ENCODE assay signal across 8 cellular contexts in the genomic region with DNA sequence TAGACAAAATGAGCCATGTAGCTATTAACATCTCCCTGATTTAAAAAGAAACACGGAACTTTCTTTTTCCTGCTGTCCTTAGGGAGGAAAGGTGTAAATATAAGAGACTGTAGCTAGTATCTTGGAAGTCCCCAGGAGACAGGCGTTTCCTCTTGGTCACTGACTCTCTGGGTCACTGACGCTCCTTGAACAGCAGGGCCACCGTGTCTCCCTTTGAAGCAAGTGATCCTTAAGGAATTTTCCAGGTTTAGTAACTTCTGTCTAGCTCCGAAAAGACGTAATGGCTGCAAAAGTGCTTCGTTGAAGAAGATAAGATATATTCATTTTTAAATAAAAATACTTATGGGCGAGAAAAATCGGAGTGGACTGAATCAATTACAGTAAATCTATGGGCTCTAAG. TPM values are rescaled to one million over a fixed set of nuclear protein-coding genes. Genes with fewer than 3 reads are reported as not detected.
A peak's percentile ranks its signal among the peaks of the same experiment; 100 is the strongest.
DNase-seq lines count a peak whose midpoint lies in the region; ATAC-seq, FAIRE-seq and TF ChIP-seq lines count a peak whose summit lies in the region.

No MANE protein-coding gene starts in this region.

- no peak for ATAC-seq in A549
- no peak for ATAC-seq in GM12878
- ATAC-seq in memory B cell (ENCODE audit: low read depth), result no peak
- no peak for ATAC-seq in GM21786 (IDR thresholded peaks at IDR 0.05; ENCODE audit: unreplicated experiment)
- no peak for ATAC-seq in HG02970 (IDR thresholded peaks at IDR 0.05; ENCODE audit: low FRiP score, unreplicated experiment)
- ATAC-seq in GM19467 (IDR thresholded peaks at IDR 0.05; ENCODE audit: unreplicated experiment), result no peak

- H3K36me3 Mint-ChIP-seq in memory B cell, result peaks cover 6% of the 10 kb centered on the region

- no peak for TF ChIP-seq CTCF in A549 (IDR thresholded peaks at IDR 0.05)
- no peak for TF ChIP-seq CTCF in HFF-Myc (IDR thresholded peaks at IDR 0.05; ENCODE audit: low read depth, low read length, missing control alignments)
- no peak for TF ChIP-seq CTCF in GM12878 (IDR thresholded peaks at IDR 0.05 in 2 of 3, conservative IDR thresholded peaks at IDR 0.05 in 1 of 3; ENCODE audit: control insufficient read depth in 2 of 3, extremely low read depth in 1 of 3, insufficient read depth in 1 of 3, low read depth in 3 of 3, low read length in 3 of 3)

- peak overlapping the region; percentile 96 for H3K9ac ChIP-seq in GM12878 (ENCODE audit: control insufficient read depth, insufficient read depth, low read length)

- FAIRE-seq in A549 (lab: Jason Lieb, UNC), result no peak
- no peak for FAIRE-seq in GM12878 (lab: Jason Lieb, UNC)

- H3K4me1 ChIP-seq in A549, result peaks cover 28% of the 10 kb centered on the region
- peaks cover 13% of the 10 kb centered on the region for H3K4me1 ChIP-seq in GM12878 (ENCODE audit: control insufficient read depth, insufficient read depth, low read length)

- no peaks in the 10 kb centered on the region for H3K27me3 Mint-ChIP-seq in memory B cell

- POLR2A ChIA-PET in A549 (lab: Yijun Ruan, JAX) (interaction anchor here (0.6 to 2.1 kb wide), 41 partner anchors 8 to 427 kb away, joined by 3 to 30 read pairs (median 4); a partner anchor contains a TSS), GM12878 (lab: Charles Lee) (interaction anchor here (0.5 to 1.6 kb wide), 5 partner anchors 13 to 393 kb away, joined by 4 to 8 read pairs (median 4); a partner anchor contains a TSS)

- intact Hi-C loops in GM12878 (cut with micrococcal nuclease; ENCODE audit: unreplicated experiment), result loop anchor here (1.0 to 5.0 kb wide), 3 partner anchors 67 to 137 kb away; a partner anchor contains a TSS

- RAD21 ChIA-PET in GM12878 (lab: Charles Lee; ENCODE audit: unreplicated experiment), result interaction anchor here (0.9 to 2.9 kb wide), 12 partner anchors 18 to 213 kb away, joined by 3 to 21 read pairs (median 4); a partner anchor contains a TSS

- no peaks in the 10 kb centered on the region for H3K27me3 ChIP-seq in GM12878 (replicated peaks in 1 of 2; ENCODE audit: control insufficient read depth in 2 of 2, insufficient read depth in 2 of 2, low read length in 1 of 2)

- H3K9me3 ChIP-seq in A549 (no peaks in the 10 kb centered on the region), GM12878 (replicated peaks; ENCODE audit: control insufficient read depth, insufficient read depth, low read length) (no peaks in the 10 kb centered on the region)

- peak overlapping the region; percentile 65 for H3K4me3 Mint-ChIP-seq in memory B cell

- H3K9me3 Mint-ChIP-seq in memory B cell, result no peaks in the 10 kb centered on the region

- TF ChIP-seq POLR2A in A549 (IDR thresholded peaks at IDR 0.05; ENCODE audit: low read length) (no peak), GM12878 (IDR thresholded peaks at IDR 0.05; ENCODE audit: low read depth, low read length) (no peak)

- WGBS in A549 (ENCODE audit: missing lambda C conversion rate), result 9% methylated on average over 9 of the region's 9 CpGs
- 8% methylated on average over 9 of the region's 9 CpGs for WGBS in GM12878 (ENCODE audit: insufficient coverage, insufficient replicate concordance, low lambda C conversion rate, missing lambda C conversion rate)

- peaks cover 0 to 11% of the 10 kb centered on the region in 2 experiments; a peak in 2 of 4 replicates for H3K36me3 ChIP-seq in GM12878 (ENCODE audit: control insufficient read depth in 2 of 2, insufficient read depth in 2 of 2, low read length in 1 of 2)

- TF ChIP-seq EP300 in A549 (IDR thresholded peaks at IDR 0.05), result no peak
- no peak for TF ChIP-seq EP300 in GM12878 (IDR thresholded peaks at IDR 0.05; ENCODE audit: borderline replicate concordance in 1 of 2, control insufficient read depth in 1 of 2, low read depth in 2 of 2, low read length in 2 of 2)

- CTCF ChIA-PET in A549 (lab: Yijun Ruan, JAX), result interaction anchor here (0.7 to 6.6 kb wide), 27 partner anchors 8 to 279 kb away, joined by 3 to 61 read pairs (median 4); a partner anchor contains a TSS
- CTCF ChIA-PET in GM12878 (lab: Yijun Ruan, JAX), result interaction anchor here (0.5 to 3.8 kb wide), 30 partner anchors 9 to 378 kb away, joined by 3 to 40 read pairs (median 4); a partner anchor contains a TSS

- peak overlapping the region; percentile 83 to 96 for H3K27ac ChIP-seq in A549
- peak overlapping the region; percentile 88 for H3K27ac ChIP-seq in GM12878 (ENCODE audit: control insufficient read depth, insufficient read depth)

- H3K27ac Mint-ChIP-seq in memory B cell, result no peak overlapping the region

- H3K4me3 ChIP-seq in A549, result peak overlapping the region; percentile 87
- H3K4me3 ChIP-seq in HFF-Myc (replicated peaks; ENCODE audit: low read depth, low read length), result peak overlapping the region; percentile 89
- peak overlapping the region; percentile 86 for H3K4me3 ChIP-seq in GM12878

- H3K79me2 ChIP-seq in GM12878 (ENCODE audit: control insufficient read depth, insufficient read depth, low read length), result peaks cover 42% of the 10 kb centered on the region

- SMC1A ChIA-PET in GM12878 (lab: Charles Lee; ENCODE audit: uncharacterized antibody, unreplicated experiment), result interaction anchor here (0.6 to 3.1 kb wide), 8 partner anchors 23 to 539 kb away, joined by 3 to 17 read pairs (median 4); a partner anchor contains a TSS

- DNase-seq in A549 (ENCODE audit: low read depth in 1 of 2, low spot score in 1 of 2), result peak; percentile 28 to 56
- no peak for DNase-seq in HFF-Myc (ENCODE audit: extremely low read depth, low read depth)
- DNase-seq in GM12878 (ENCODE audit: low read depth, low spot score), result no peak
- no peak for DNase-seq in memory B cell (ENCODE audit: low spot score in 2 of 2)
- no peak for DNase-seq in GDM1 (lab: John Stamatoyannopoulos, UW)

- peaks cover 8% of the 10 kb centered on the region; the same call in 1 of the 2 replicates for H4K20me1 ChIP-seq in GM12878 (ENCODE audit: control insufficient read depth, insufficient read depth)

- H3K4me2 ChIP-seq in A549, result peak overlapping the region; percentile 94
- H3K4me2 ChIP-seq in GM12878 (ENCODE audit: control insufficient read depth, insufficient read depth), result peak overlapping the region; percentile 85

- H2AFZ ChIP-seq in GM12878 (ENCODE audit: control insufficient read depth, low read depth, low read length), result peak overlapping the region; percentile 99

- H3K4me1 Mint-ChIP-seq in memory B cell, result peaks cover 40% of the 10 kb centered on the region

- in situ Hi-C loops in GM12878 (cut with MboI), result no loop called here

- BruUV-seq in GM12878 (replicated peaks; lab: Mats Ljungman, UMichigan), result TSS peak; percentile 97

- TF ChIP-seq RAD21 in A549 (conservative IDR thresholded peaks at IDR 0.05 in 1 of 2, IDR thresholded peaks at IDR 0.05 in 1 of 2) (no peak), GM12878 (IDR thresholded peaks at IDR 0.05; ENCODE audit: insufficient read depth, low read depth, low read length) (no peak)

RNA-seq across cellular contexts. Expression of a gene that starts 0.7 kb away (rescaled TPM):
- polyA plus RNA-seq in A549 (2011; rRNA removed) (203 and 291 TPM in 2 replicates), A549 (2017; fragmentation: RNase III; extraction: RNeasy Plus Mini Kit Qiagen cat#74134 plus additional on column Dnase treatment) (290 to 312 TPM (median 296 TPM) in 3 replicates), GM12878 (2011; rRNA removed) (171 and 182 TPM in 2 replicates), GM12878 (2014; fragmentation: Illumina TruSeq; extraction: Trizol) (114 and 165 TPM in 2 replicates), GM12878 (2014; fragmentation: Nextera tagmentation; extraction: Ambion mirVana) (100 to 1,000 TPM in 1 of 2 experiments, 10 to 100 TPM in 1; 49.0 to 103 TPM), GM12878 (2014; rRNA removed) (234 and 241 TPM in 2 replicates), GM12878 (2016; fragmentation: Nextera tagmentation; extraction: Ambion mirVana) (100 to 1,000 TPM; 200 to 201 TPM)
- polyA plus RNA-seq in A549 (2012; cell fraction: cytosol; rRNA removed), result 260 and 265 TPM in 2 replicates
- polyA plus RNA-seq in A549 (2012; cell fraction: nucleus; rRNA removed), result 164 and 169 TPM in 2 replicates
- 94.2 and 98.4 TPM in 2 replicates for polyA minus RNA-seq in A549 (2011; rRNA and poly(A)+ RNA removed)
- total RNA-seq in GM12878 (2013; cell fraction: nucleolus; rRNA removed), result 25.9 and 30.4 TPM in 2 replicates
- total RNA-seq in GM12878 (2014; rRNA removed) (150 and 174 TPM in 2 replicates), GM12878 (2014; rRNA removed; fragmentation: Illumina TruSeq; extraction: Trizol) (125 and 137 TPM in 2 replicates), GM12878 (2021) (163 and 172 TPM in 2 replicates)
- polyA plus RNA-seq in GM12878 (2011; ENCODE audit: low read depth), result 91.8 TPM
- 110 and 141 TPM in 2 replicates for polyA plus RNA-seq in GM12878 (2011; cell fraction: cytosol; rRNA removed)
- 67.0 and 89.2 TPM in 2 replicates for polyA plus RNA-seq in GM12878 (2011; cell fraction: nucleus; rRNA removed)
- polyA plus RNA-seq in GM12878 (2012), result 120 and 125 TPM in 2 replicates
- 49.2 and 51.3 TPM in 2 replicates for polyA minus RNA-seq in GM12878 (2011; rRNA and poly(A)+ RNA removed)
- 27.0 and 39.3 TPM in 2 replicates for polyA minus RNA-seq in GM12878 (2011; cell fraction: cytosol; rRNA and poly(A)+ RNA removed)
- polyA minus RNA-seq in GM12878 (2011; cell fraction: nucleus; rRNA and poly(A)+ RNA removed), result 16.1 and 21.8 TPM in 2 replicates

RNA-seq across cellular contexts. Expression of a gene that starts 20.8 kb away (rescaled TPM):
- polyA plus RNA-seq in A549 (2011; rRNA removed) (0.05 TPM in 1 of 2 replicates, not detected in the other), A549 (2017; fragmentation: RNase III; extraction: RNeasy Plus Mini Kit Qiagen cat#74134 plus additional on column Dnase treatment) (0.05 TPM in 2 of 3 replicates, not detected in the other), GM12878 (2011; rRNA removed) (not detected in 2 replicates), GM12878 (2014; fragmentation: Illumina TruSeq; extraction: Trizol) (not detected in 2 replicates), GM12878 (2014; fragmentation: Nextera tagmentation; extraction: Ambion mirVana) (not detected), GM12878 (2014; rRNA removed) (not detected in 2 replicates), GM12878 (2016; fragmentation: Nextera tagmentation; extraction: Ambion mirVana) (not detected)
- polyA plus RNA-seq in A549 (2012; cell fraction: cytosol; rRNA removed), result 0.06 and 0.09 TPM in 2 replicates
- polyA plus RNA-seq in A549 (2012; cell fraction: nucleus; rRNA removed), result 0.13 and 0.17 TPM in 2 replicates
- polyA minus RNA-seq in A549 (2011; rRNA and poly(A)+ RNA removed), result 0.17 and 0.29 TPM in 2 replicates
- total RNA-seq in GM12878 (2013; cell fraction: nucleolus; rRNA removed), result not detected in 2 replicates
- total RNA-seq in GM12878 (2014; rRNA removed) (not detected in 2 replicates), GM12878 (2014; rRNA removed; fragmentation: Illumina TruSeq; extraction: Trizol) (not detected in 2 replicates), GM12878 (2021) (not detected in 2 replicates)
- not detected for polyA plus RNA-seq in GM12878 (2011; ENCODE audit: low read depth)
- polyA plus RNA-seq in GM12878 (2011; cell fraction: cytosol; rRNA removed), result not detected in 2 replicates
- polyA plus RNA-seq in GM12878 (2011; cell fraction: nucleus; rRNA removed), result not detected in 2 replicates
- polyA plus RNA-seq in GM12878 (2012), result not detected in 2 replicates
- not detected in 2 replicates for polyA minus RNA-seq in GM12878 (2011; rRNA and poly(A)+ RNA removed)
- not detected in 2 replicates for polyA minus RNA-seq in GM12878 (2011; cell fraction: cytosol; rRNA and poly(A)+ RNA removed)
- not detected in 2 replicates for polyA minus RNA-seq in GM12878 (2011; cell fraction: nucleus; rRNA and poly(A)+ RNA removed)

RNA-seq across cellular contexts. Expression of a gene that starts 53.4 kb away (rescaled TPM):
- 6.2 and 9.0 TPM in 2 replicates for polyA plus RNA-seq in A549 (2011; rRNA removed)
- polyA plus RNA-seq in A549 (2012; cell fraction: cytosol; rRNA removed), result 7.2 and 8.3 TPM in 2 replicates
- polyA plus RNA-seq in A549 (2012; cell fraction: nucleus; rRNA removed), result 4.5 and 6.9 TPM in 2 replicates
- polyA plus RNA-seq in A549 (2017; fragmentation: RNase III; extraction: RNeasy Plus Mini Kit Qiagen cat#74134 plus additional on column Dnase treatment), result 13.5 to 16.9 TPM (median 16.0 TPM) in 3 replicates
- polyA minus RNA-seq in A549 (2011; rRNA and poly(A)+ RNA removed), result 7.5 and 7.9 TPM in 2 replicates
- 0.32 TPM in 1 of 2 replicates, not detected in the other for total RNA-seq in GM12878 (2013; cell fraction: nucleolus; rRNA removed)
- total RNA-seq in GM12878 (2014; rRNA removed), result 2.1 and 2.5 TPM in 2 replicates
- total RNA-seq in GM12878 (2014; rRNA removed; fragmentation: Illumina TruSeq; extraction: Trizol), result 2.0 and 2.1 TPM in 2 replicates
- total RNA-seq in GM12878 (2021), result 2.6 and 3.5 TPM in 2 replicates
- polyA plus RNA-seq in GM12878 (2011; ENCODE audit: low read depth), result 2.0 TPM
- 0.24 and 0.41 TPM in 2 replicates for polyA plus RNA-seq in GM12878 (2011; rRNA removed)
- polyA plus RNA-seq in GM12878 (2011; cell fraction: cytosol; rRNA removed), result 0.23 and 0.31 TPM in 2 replicates
- polyA plus RNA-seq in GM12878 (2011; cell fraction: nucleus; rRNA removed), result 0.06 and 0.28 TPM in 2 replicates
- polyA plus RNA-seq in GM12878 (2012), result 1.7 and 2.4 TPM in 2 replicates
- polyA plus RNA-seq in GM12878 (2014; fragmentation: Illumina TruSeq; extraction: Trizol), result 3.4 and 4.0 TPM in 2 replicates
- polyA plus RNA-seq in GM12878 (2014; fragmentation: Nextera tagmentation; extraction: Ambion mirVana), result 1 to 10 TPM; 2.1 to 2.3 TPM
- polyA plus RNA-seq in GM12878 (2014; rRNA removed), result 1.8 and 3.2 TPM in 2 replicates
- 1 to 10 TPM; 1.2 to 1.7 TPM for polyA plus RNA-seq in GM12878 (2016; fragmentation: Nextera tagmentation; extraction: Ambion mirVana)
- polyA minus RNA-seq in GM12878 (2011; rRNA and poly(A)+ RNA removed), result 0.57 TPM in 1 of 2 replicates, not detected in the other
- polyA minus RNA-seq in GM12878 (2011; cell fraction: cytosol; rRNA and poly(A)+ RNA removed), result 0.42 TPM in 1 of 2 replicates, not detected in the other
- polyA minus RNA-seq in GM12878 (2011; cell fraction: nucleus; rRNA and poly(A)+ RNA removed), result 0.19 TPM in 1 of 2 replicates, not detected in the other

Comparison
In these comparisons a context has a peak if more than half of its experiments do, and no peak if none do; other contexts are left out.
1. DNase-seq: peak in A549 (2 of 2); none in HFF-Myc (single experiment), GM12878 (single experiment), memory B cell (0 of 2) and GDM1 (single experiment).
2. Peak in every context shown above with its lines, with median percentiles within 50 percentile points of each other: H3K4me3 ChIP-seq.